Comparison of ENCODE assay signal across 1 cellular context in the genomic region with DNA sequence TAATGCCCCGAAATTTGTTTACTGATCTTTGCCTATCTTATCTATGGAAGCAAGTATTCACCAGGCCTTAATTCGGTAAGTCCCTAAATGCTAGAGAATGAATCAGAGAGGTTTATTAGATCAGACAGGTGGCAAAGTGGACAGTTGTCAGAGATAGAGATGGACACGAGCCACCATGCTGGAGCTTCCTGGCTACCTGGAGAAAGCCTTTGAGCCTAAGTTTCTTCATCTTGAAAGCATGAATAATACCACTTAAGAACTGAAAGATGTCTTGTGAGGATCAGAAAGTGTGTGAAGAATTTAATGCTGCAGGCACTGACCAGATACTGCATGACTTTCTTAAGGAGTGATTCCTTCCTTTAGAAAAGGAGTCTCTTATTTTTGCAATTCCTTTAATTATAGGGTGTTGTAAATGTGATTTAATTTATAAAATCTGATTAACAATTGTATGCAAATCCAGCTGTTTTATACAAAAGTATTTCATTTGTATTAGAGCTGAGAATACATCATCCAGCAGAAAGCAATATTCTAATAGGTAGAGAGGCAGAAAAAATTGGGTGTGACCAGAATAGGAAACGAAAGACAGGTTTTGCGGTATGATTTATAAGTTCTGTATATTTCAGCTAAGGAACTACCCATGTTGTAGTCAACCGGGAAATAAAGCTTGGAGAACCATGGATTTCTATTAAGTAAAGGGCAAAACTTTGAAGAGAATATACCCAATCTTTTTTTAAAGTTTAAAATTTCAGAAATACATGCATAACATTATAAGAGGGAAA.
TF ChIP-seq lines count a peak whose summit lies in the region.

No MANE protein-coding gene starts in this region.

TF ChIP-seq in GM12878, 131 proteins besides CTCF, POLR2A, EP300 and RAD21:
- TF ChIP-seq PAX8 (IDR thresholded peaks at IDR 0.05), result no peak
- TF ChIP-seq, protein P1, sequence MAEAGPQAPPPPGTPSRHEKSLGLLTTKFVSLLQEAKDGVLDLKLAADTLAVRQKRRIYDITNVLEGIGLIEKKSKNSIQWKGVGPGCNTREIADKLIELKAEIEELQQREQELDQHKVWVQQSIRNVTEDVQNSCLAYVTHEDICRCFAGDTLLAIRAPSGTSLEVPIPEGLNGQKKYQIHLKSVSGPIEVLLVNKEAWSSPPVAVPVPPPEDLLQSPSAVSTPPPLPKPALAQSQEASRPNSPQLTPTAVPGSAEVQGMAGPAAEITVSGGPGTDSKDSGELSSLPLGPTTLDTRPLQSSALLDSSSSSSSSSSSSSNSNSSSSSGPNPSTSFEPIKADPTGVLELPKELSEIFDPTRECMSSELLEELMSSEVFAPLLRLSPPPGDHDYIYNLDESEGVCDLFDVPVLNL (IDR thresholded peaks at IDR 0.05; ENCODE audit: low read depth, low read length), result no peak
- TF ChIP-seq, protein P2, sequence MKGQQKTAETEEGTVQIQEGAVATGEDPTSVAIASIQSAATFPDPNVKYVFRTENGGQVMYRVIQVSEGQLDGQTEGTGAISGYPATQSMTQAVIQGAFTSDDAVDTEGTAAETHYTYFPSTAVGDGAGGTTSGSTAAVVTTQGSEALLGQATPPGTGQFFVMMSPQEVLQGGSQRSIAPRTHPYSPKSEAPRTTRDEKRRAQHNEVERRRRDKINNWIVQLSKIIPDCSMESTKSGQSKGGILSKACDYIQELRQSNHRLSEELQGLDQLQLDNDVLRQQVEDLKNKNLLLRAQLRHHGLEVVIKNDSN (IDR thresholded peaks at IDR 0.05; ENCODE audit: borderline replicate concordance, extremely low read length, insufficient read depth, low read depth, low read length), result no peak
- no peak for TF ChIP-seq CBX3 (IDR thresholded peaks at IDR 0.05; ENCODE audit: borderline replicate concordance, low read depth)
- no peak for TF ChIP-seq SREBF1 (IDR thresholded peaks at IDR 0.05; ENCODE audit: low read length)
- no peak for TF ChIP-seq POU2F2 (IDR thresholded peaks at IDR 0.05; ENCODE audit: borderline replicate concordance, low read depth, low read length)
- no peak for TF ChIP-seq MTA3 (IDR thresholded peaks at IDR 0.05; ENCODE audit: borderline replicate concordance, low read length)
- TF ChIP-seq BHLHE40 (IDR thresholded peaks at IDR 0.05; ENCODE audit: borderline replicate concordance in 1 of 2, low read depth in 2 of 2, low read length in 1 of 2), result no peak
- TF ChIP-seq RB1 (IDR thresholded peaks at IDR 0.05; ENCODE audit: borderline replicate concordance), result no peak
- no peak for TF ChIP-seq NRF1 (conservative IDR thresholded peaks at IDR 0.05; ENCODE audit: low read depth, low read length)
- no peak for TF ChIP-seq JUNB (IDR thresholded peaks at IDR 0.05)
- no peak for TF ChIP-seq MYB (IDR thresholded peaks at IDR 0.05; ENCODE audit: borderline replicate concordance, low read depth, low read length)
- no peak for TF ChIP-seq ZNF687 (IDR thresholded peaks at IDR 0.05)
- no peak for TF ChIP-seq CBFB (IDR thresholded peaks at IDR 0.05; ENCODE audit: low read depth)
- TF ChIP-seq, protein P3, sequence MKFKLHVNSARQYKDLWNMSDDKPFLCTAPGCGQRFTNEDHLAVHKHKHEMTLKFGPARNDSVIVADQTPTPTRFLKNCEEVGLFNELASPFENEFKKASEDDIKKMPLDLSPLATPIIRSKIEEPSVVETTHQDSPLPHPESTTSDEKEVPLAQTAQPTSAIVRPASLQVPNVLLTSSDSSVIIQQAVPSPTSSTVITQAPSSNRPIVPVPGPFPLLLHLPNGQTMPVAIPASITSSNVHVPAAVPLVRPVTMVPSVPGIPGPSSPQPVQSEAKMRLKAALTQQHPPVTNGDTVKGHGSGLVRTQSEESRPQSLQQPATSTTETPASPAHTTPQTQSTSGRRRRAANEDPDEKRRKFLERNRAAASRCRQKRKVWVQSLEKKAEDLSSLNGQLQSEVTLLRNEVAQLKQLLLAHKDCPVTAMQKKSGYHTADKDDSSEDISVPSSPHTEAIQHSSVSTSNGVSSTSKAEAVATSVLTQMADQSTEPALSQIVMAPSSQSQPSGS (IDR thresholded peaks at IDR 0.05; ENCODE audit: low read length), result no peak
- TF ChIP-seq FOXM1 (IDR thresholded peaks at IDR 0.05; ENCODE audit: low read depth, low read length), result no peak
- no peak for TF ChIP-seq PML (IDR thresholded peaks at IDR 0.05; ENCODE audit: low read length)
- TF ChIP-seq ZNF592 (IDR thresholded peaks at IDR 0.05), result no peak
